ENCODE assay signal across 1 cellular context in the genomic region with DNA sequence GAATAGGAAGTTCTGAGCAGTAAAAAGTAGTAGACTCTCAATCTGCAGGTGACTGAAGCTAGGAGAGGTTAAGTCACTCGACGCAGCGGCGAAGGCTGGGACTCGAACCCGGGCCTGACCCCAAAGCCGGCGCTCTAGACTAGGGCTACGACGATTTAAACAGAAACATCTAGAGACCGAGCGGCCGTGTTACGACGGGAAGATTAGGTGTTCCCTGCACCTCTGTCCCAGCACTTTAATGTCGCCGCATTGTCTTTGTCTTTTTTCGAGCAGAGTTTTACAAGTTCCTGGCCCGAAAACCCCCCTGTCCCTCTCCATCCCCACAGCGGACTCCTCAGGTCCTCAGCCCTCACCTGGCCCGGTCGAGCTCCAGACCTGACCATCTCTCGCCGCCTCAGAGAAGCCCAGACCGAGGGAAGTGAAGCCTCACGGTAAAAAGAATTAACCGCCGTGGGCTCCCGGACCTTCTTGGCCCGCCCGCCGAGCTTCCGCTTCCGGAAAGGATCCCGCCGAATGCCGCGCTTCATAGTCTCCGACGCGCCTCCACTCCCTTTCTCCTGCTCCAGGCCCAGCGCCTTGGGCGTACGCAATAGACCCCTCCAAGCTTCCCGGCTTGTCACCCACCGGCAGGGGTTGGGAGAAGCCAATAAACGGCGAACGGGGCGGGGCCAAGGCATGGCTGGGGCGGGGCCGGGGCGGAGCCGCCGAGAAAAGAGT.
A peak's percentile ranks its signal among the peaks of the same experiment; 100 is the strongest.
TF ChIP-seq lines count a peak whose summit lies in the region.

Gene CCDC14 (minus strand): TSS at position 439 of the 717 bp plus-strand sequence. CDS start 56 bp downstream, at position 383.

TF ChIP-seq in HepG2, 621 proteins besides CTCF, POLR2A, EP300 and RAD21 (continued from another document and continues in another):
- TF ChIP-seq ZNF609 (CRISPR knock-in tag; IDR thresholded peaks at IDR 0.05; ENCODE audit: borderline replicate concordance) (no peak), ZBTB34 (CRISPR knock-in tag; IDR thresholded peaks at IDR 0.05) (no peak), PCBP2 (optimal IDR thresholded peaks at IDR 0.05; ENCODE audit: low read depth, low read length, poor library complexity, severe bottlenecking) (no peak), GMEB2 (CRISPR knock-in tag; IDR thresholded peaks at IDR 0.05; ENCODE audit: low read depth) (no peak), TOE1 (CRISPR knock-in tag; IDR thresholded peaks at IDR 0.05) (no peak), ZNF644 (CRISPR knock-in tag; IDR thresholded peaks at IDR 0.05; ENCODE audit: low read depth) (0 out of 2 replicates have a peak, but pooled peaks have one; percentile 35), HCFC1 (IDR thresholded peaks at IDR 0.05; ENCODE audit: low read depth, low read length) (no peak), ZNF20 (CRISPR knock-in tag; IDR thresholded peaks at IDR 0.05) (no peak), PAX8 (CRISPR knock-in tag; IDR thresholded peaks at IDR 0.05; ENCODE audit: borderline replicate concordance) (no peak), POGZ (CRISPR knock-in tag; IDR thresholded peaks at IDR 0.05) (peak; percentile 44; the same call in 1 of the 2 replicates), LBX2 (CRISPR knock-in tag; IDR thresholded peaks at IDR 0.05; ENCODE audit: borderline replicate concordance) (no peak), ZNF773 (CRISPR knock-in tag; IDR thresholded peaks at IDR 0.05; ENCODE audit: borderline replicate concordance) (no peak), ZNF883 (CRISPR knock-in tag; IDR thresholded peaks at IDR 0.05; ENCODE audit: not compliant biosample characterization) (no peak), ZNF3 (CRISPR knock-in tag; IDR thresholded peaks at IDR 0.05) (no peak), ZFY (CRISPR knock-in tag; IDR thresholded peaks at IDR 0.05) (peak; percentile 77), FOXP1 (IDR thresholded peaks at IDR 0.05) (no peak), FOXP1 (CRISPR knock-in tag; IDR thresholded peaks at IDR 0.05) (no peak), ZSCAN30 (CRISPR knock-in tag; IDR thresholded peaks at IDR 0.05) (no peak), ZNF562 (CRISPR knock-in tag; IDR thresholded peaks at IDR 0.05; ENCODE audit: borderline replicate concordance) (no peak), TAF1 (CRISPR knock-in tag; IDR thresholded peaks at IDR 0.05) (peak; percentile 74; the same call in 1 of the 2 replicates), AGO1 (IDR thresholded peaks at IDR 0.05; ENCODE audit: low read depth, low read length, poor library complexity, severe bottlenecking) (peak; percentile 26), ZFP41 (CRISPR knock-in tag; IDR thresholded peaks at IDR 0.05; ENCODE audit: borderline replicate concordance) (no peak), ZFX (CRISPR knock-in tag; IDR thresholded peaks at IDR 0.05; ENCODE audit: low read depth) (peak; percentile 82), NFYC (CRISPR knock-in tag; IDR thresholded peaks at IDR 0.05) (peak; percentile 44; the same call in 1 of the 2 replicates), RBAK (CRISPR knock-in tag; IDR thresholded peaks at IDR 0.05) (no peak), ZNF737 (CRISPR knock-in tag; IDR thresholded peaks at IDR 0.05; ENCODE audit: borderline replicate concordance) (no peak), ZNF790 (CRISPR knock-in tag; IDR thresholded peaks at IDR 0.05; ENCODE audit: borderline replicate concordance) (no peak), FOXA3 (CRISPR knock-in tag; IDR thresholded peaks at IDR 0.05) (no peak), PHF5A (CRISPR knock-in tag; IDR thresholded peaks at IDR 0.05; ENCODE audit: low read depth, unreplicated experiment) (no peak), MYC (CRISPR knock-in tag; IDR thresholded peaks at IDR 0.05; ENCODE audit: borderline replicate concordance) (no peak; the same call in 1 of the 2 replicates), ZSCAN25 (CRISPR knock-in tag; IDR thresholded peaks at IDR 0.05) (no peak), ARID3A (IDR thresholded peaks at IDR 0.05; ENCODE audit: low read depth, low read length) (no peak), SPEN (CRISPR knock-in tag; IDR thresholded peaks at IDR 0.05; ENCODE audit: low read depth) (peak; percentile 60; the same call in 1 of the 2 replicates)
- TF ChIP-seq, protein P1, sequence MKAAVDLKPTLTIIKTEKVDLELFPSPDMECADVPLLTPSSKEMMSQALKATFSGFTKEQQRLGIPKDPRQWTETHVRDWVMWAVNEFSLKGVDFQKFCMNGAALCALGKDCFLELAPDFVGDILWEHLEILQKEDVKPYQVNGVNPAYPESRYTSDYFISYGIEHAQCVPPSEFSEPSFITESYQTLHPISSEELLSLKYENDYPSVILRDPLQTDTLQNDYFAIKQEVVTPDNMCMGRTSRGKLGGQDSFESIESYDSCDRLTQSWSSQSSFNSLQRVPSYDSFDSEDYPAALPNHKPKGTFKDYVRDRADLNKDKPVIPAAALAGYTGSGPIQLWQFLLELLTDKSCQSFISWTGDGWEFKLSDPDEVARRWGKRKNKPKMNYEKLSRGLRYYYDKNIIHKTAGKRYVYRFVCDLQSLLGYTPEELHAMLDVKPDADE (CRISPR knock-in tag; IDR thresholded peaks at IDR 0.05): no peak
- TF ChIP-seq, protein P2, sequence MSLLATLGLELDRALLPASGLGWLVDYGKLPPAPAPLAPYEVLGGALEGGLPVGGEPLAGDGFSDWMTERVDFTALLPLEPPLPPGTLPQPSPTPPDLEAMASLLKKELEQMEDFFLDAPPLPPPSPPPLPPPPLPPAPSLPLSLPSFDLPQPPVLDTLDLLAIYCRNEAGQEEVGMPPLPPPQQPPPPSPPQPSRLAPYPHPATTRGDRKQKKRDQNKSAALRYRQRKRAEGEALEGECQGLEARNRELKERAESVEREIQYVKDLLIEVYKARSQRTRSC (CRISPR knock-in tag; IDR thresholded peaks at IDR 0.05; ENCODE audit: low read depth): no peak
- TF ChIP-seq, protein P3, sequence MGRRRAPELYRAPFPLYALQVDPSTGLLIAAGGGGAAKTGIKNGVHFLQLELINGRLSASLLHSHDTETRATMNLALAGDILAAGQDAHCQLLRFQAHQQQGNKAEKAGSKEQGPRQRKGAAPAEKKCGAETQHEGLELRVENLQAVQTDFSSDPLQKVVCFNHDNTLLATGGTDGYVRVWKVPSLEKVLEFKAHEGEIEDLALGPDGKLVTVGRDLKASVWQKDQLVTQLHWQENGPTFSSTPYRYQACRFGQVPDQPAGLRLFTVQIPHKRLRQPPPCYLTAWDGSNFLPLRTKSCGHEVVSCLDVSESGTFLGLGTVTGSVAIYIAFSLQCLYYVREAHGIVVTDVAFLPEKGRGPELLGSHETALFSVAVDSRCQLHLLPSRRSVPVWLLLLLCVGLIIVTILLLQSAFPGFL (CRISPR knock-in tag; IDR thresholded peaks at IDR 0.05): peak; percentile 39; the same call in 1 of the 2 replicates
- TF ChIP-seq, protein P4, sequence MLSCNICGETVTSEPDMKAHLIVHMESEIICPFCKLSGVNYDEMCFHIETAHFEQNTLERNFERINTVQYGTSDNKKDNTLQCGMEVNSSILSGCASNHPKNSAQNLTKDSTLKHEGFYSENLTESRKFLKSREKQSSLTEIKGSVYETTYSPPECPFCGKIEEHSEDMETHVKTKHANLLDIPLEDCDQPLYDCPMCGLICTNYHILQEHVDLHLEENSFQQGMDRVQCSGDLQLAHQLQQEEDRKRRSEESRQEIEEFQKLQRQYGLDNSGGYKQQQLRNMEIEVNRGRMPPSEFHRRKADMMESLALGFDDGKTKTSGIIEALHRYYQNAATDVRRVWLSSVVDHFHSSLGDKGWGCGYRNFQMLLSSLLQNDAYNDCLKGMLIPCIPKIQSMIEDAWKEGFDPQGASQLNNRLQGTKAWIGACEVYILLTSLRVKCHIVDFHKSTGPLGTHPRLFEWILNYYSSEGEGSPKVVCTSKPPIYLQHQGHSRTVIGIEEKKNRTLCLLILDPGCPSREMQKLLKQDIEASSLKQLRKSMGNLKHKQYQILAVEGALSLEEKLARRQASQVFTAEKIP (CRISPR knock-in tag; IDR thresholded peaks at IDR 0.05; ENCODE audit: borderline replicate concordance): no peak
- TF ChIP-seq, protein P5, sequence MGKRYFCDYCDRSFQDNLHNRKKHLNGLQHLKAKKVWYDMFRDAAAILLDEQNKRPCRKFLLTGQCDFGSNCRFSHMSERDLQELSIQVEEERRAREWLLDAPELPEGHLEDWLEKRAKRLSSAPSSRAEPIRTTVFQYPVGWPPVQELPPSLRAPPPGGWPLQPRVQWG (CRISPR knock-in tag; IDR thresholded peaks at IDR 0.05; ENCODE audit: borderline replicate concordance, low read depth): no peak
